8 cellular contexts compared by ENCODE assay signal in the genomic region with DNA sequence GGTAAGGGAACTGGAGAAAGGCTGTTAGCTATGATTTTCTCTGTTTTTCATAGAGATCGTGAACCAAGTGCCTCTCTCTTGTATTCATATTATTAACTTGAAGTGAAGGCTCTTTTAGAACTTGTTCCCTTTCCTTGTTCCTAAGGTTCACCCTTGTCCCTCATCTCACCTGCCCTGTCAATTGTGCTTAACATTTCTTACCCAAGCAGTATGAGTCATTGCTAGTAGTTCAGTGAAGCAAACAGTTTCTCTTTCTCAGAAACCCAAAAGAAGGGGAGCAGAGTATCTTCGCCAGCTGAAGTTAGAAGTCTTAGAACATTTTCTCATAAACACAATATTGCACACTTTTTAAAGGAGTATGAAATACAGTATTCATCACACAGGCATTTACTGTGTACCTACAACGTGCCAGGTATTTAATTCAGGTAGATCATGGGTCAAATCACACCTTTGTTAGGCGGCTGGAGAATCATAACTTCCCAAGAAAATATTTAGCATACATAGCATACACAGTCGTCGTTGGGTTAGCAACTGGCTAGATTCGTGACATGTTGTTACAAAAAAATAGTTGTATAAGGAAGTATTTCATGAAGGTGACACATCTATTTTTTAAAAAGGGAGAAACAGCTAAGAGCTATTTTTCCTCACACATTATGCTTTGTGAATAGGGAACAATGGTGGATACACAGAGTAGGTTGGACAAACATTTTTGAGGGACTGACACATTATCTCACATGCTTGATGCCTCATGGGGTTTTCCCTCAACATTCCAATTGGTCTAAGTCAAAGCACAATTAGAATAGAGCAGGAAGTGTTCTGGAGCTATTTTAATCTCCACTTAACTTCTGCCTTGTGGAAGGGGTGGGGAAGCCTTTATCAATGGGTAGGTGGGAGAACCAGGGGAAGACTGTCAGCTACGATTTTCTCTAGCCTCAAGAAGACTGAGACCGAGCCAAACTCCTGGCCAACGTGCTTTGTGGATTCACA. TPM values are rescaled to one million over a fixed set of nuclear protein-coding genes. Genes with fewer than 3 reads are reported as not detected.
DNase-seq lines count a peak whose midpoint lies in the region; ATAC-seq and TF ChIP-seq lines count a peak whose summit lies in the region.

No MANE protein-coding gene starts in this region.

- TF ChIP-seq CTCF in epithelial cell of esophagus (IDR thresholded peaks at IDR 0.05; ENCODE audit: insufficient read depth, low read depth, low read length, missing control alignments): no peak
- TF ChIP-seq CTCF in osteocyte (IDR thresholded peaks at IDR 0.05): no peak

- peak overlapping the region; percentile 39 for H3K4me3 ChIP-seq in epithelial cell of esophagus (ENCODE audit: low read length)

- peak overlapping the region; percentile 40 for H3K4me3 Mint-ChIP-seq in T-helper 1 cell treated with Interleukin-12 subunit alpha and Interleukin-12 subunit beta and Interleukin-4 antibody, amounts not matched to agents 30 μg/mL and 1 μg/mL, for 36 hours
- H3K4me3 Mint-ChIP-seq in osteocyte (ENCODE audit: unreplicated experiment): peak overlapping the region; percentile 2

- H3K36me3 Mint-ChIP-seq in T-helper 1 cell treated with Interleukin-12 subunit alpha and Interleukin-12 subunit beta and Interleukin-4 antibody, amounts not matched to agents 30 μg/mL and 1 μg/mL, for 36 hours (ENCODE audit: low read depth): no peaks in the 10 kb centered on the region
- no peaks in the 10 kb centered on the region for H3K36me3 Mint-ChIP-seq in osteocyte (ENCODE audit: unreplicated experiment)

- DNase-seq in T-helper 1 cell (no peak), NCI-H2196 treated with DMSO at 0.1 percent for 48 hours (lab: John Stamatoyannopoulos, UW; ENCODE audit: unreplicated experiment) (peak; percentile 36), epithelial cell of esophagus (ENCODE audit: low read depth) (peak; percentile 98), osteocyte (ENCODE audit: extremely low spot score, unreplicated experiment) (no peak), mesenteric fat pad (ENCODE audit: low spot score) (no peak), NCI-H526 (lab: John Stamatoyannopoulos, UW) (no peak)

- H3K4me1 Mint-ChIP-seq in T-helper 1 cell treated with Interleukin-12 subunit alpha and Interleukin-12 subunit beta and Interleukin-4 antibody, amounts not matched to agents 30 μg/mL and 1 μg/mL, for 36 hours (ENCODE audit: low read depth): peaks cover 8% of the 10 kb centered on the region
- H3K4me1 Mint-ChIP-seq in osteocyte (ENCODE audit: unreplicated experiment): peaks cover 44% of the 10 kb centered on the region

- ATAC-seq in HG02678 (IDR thresholded peaks at IDR 0.05; ENCODE audit: unreplicated experiment): peak; percentile 87

- H3K27ac Mint-ChIP-seq in T-helper 1 cell treated with Interleukin-12 subunit alpha and Interleukin-12 subunit beta and Interleukin-4 antibody, amounts not matched to agents 30 μg/mL and 1 μg/mL, for 36 hours: peak overlapping the region; percentile 84
- H3K27ac Mint-ChIP-seq in osteocyte (ENCODE audit: unreplicated experiment): peak overlapping the region; percentile 92

- H3K27me3 Mint-ChIP-seq in T-helper 1 cell treated with Interleukin-12 subunit alpha and Interleukin-12 subunit beta and Interleukin-4 antibody, amounts not matched to agents 30 μg/mL and 1 μg/mL, for 36 hours (ENCODE audit: low read depth): no peaks in the 10 kb centered on the region
- H3K27me3 Mint-ChIP-seq in osteocyte (ENCODE audit: unreplicated experiment): no peaks in the 10 kb centered on the region

- no peaks in the 10 kb centered on the region for H3K9me3 Mint-ChIP-seq in T-helper 1 cell treated with Interleukin-12 subunit alpha and Interleukin-12 subunit beta and Interleukin-4 antibody, amounts not matched to agents 30 μg/mL and 1 μg/mL, for 36 hours
- H3K9me3 Mint-ChIP-seq in osteocyte (ENCODE audit: unreplicated experiment): peaks cover 3% of the 10 kb centered on the region

RNA-seq across cellular contexts. Expression of gene HDAC9, which starts 13.2 kb away (rescaled TPM):
- total RNA-seq in osteocyte (0.81 and 1.5 TPM in 2 replicates), mesenteric fat pad (21.7 TPM)

Comparison
In these comparisons a context has a peak if more than half of its experiments do, and no peak if none do; other contexts are left out.
1. DNase-seq: peak in NCI-H2196 treated with DMSO at 0.1 percent for 48 hours (single experiment) and epithelial cell of esophagus (single experiment); none in T-helper 1 cell (0 of 5), osteocyte (single experiment), mesenteric fat pad (single experiment) and NCI-H526 (0 of 2).